In genomic region chr20:58086763-58087566, GRCh38 we compare ENCODE assay signal across 1 cellular context.
TF ChIP-seq lines count a peak whose summit lies in the region.

No MANE protein-coding gene starts in this region.

TF ChIP-seq in HEK293T, 16 proteins besides CTCF, POLR2A, EP300 and RAD21 (continued from another document):
- TF ChIP-seq LEF1 (IDR thresholded peaks at IDR 0.05; ENCODE audit: borderline replicate concordance) = no peak
- TF ChIP-seq CTBP1 (IDR thresholded peaks at IDR 0.05; ENCODE audit: borderline replicate concordance) = no peak
